ENCODE assay signal across 17 cellular contexts in genomic region chr2:233289590-233290424, GRCh38. TPM values are rescaled to one million over a fixed set of nuclear protein-coding genes. Genes with fewer than 3 reads are reported as not detected.
DNase-seq lines count a peak whose midpoint lies in the region; ATAC-seq, FAIRE-seq and TF ChIP-seq lines count a peak whose summit lies in the region.
"Had no signal": no experiment of that assay in that cellular context is flagged by ENCODE, and none has a peak within 500 bp of the region (broad histone marks: within the 10 kb centered on the region; RNA-seq: fewer than 3 reads in every experiment).

No MANE protein-coding gene starts in this region.

- peak; percentile 14 to 43 (median 36) for ATAC-seq in right lobe of liver
- ATAC-seq in HepG2 = no peak
- ATAC-seq in T-helper 17 cell = no peak
- no peak for ATAC-seq in HG02938 (IDR thresholded peaks at IDR 0.05; ENCODE audit: unreplicated experiment)

- DNase-seq in right lobe of liver (no peak), HepG2 (ENCODE audit: low spot score) (no peak), T-helper 17 cell (no peak), islet precursor cell (peak; percentile 68), DMS79 (lab: John Stamatoyannopoulos, UW) (no peak), brain microvascular endothelial cell (no peak), GM19240 (ENCODE audit: insufficient read length, low spot score) (no peak)
- DNase-seq: MM.1S, NCI-H446, T-helper 1 cell had no signal

- no TSS peak for BruUV-seq in HepG2 (replicated peaks; lab: Mats Ljungman, UMichigan)

- no peak overlapping the region for H2AFZ ChIP-seq in HepG2 (ENCODE audit: low read length)

- CTCF ChIA-PET in HepG2 (lab: Yijun Ruan, JAX; ENCODE audit: low intra/inter-chr PET ratio, low total read pairs) = no interaction called here

- no peaks in the 10 kb centered on the region for H3K27me3 ChIP-seq in right lobe of liver
- H3K27me3 ChIP-seq in HepG2 (ENCODE audit: control insufficient read depth in 1 of 2, insufficient read depth in 2 of 2, low read length in 2 of 2) = no peaks in the 10 kb centered on the region
- no peaks in the 10 kb centered on the region for H3K27me3 ChIP-seq in brain microvascular endothelial cell (replicated peaks)
- H3K27me3 ChIP-seq: ascending aorta had no signal

- TF ChIP-seq RAD21 in HepG2 (CRISPR knock-in tag; IDR thresholded peaks at IDR 0.05) = no peak

- H3K4me3 ChIP-seq in right lobe of liver (no peak overlapping the region), HepG2 (replicated peaks in 1 of 3; ENCODE audit: insufficient read depth in 1 of 3, low read depth in 2 of 3, low read length in 3 of 3) (no peak overlapping the region), brain microvascular endothelial cell (ENCODE audit: low read depth, low read length) (no peak overlapping the region)
- H3K4me3 ChIP-seq: ascending aorta had no signal

- no peak overlapping the region for H3K9ac ChIP-seq in HepG2 (ENCODE audit: insufficient read depth, low read depth, low read length)

- in situ Hi-C loops in HepG2 (cut with HindIII; ENCODE audit: extremely low pct_ligation_motif_present, low pct_unique_long_range_greater_than_20kb) = no loop called here
- in situ Hi-C loops in brain microvascular endothelial cell (cut with HindIII; ENCODE audit: low pct_ligation_motif_present, low sequenced_read_pairs) = no loop called here

- H3K36me3 ChIP-seq in right lobe of liver (peaks cover 5 to 93% (median 55%) of the 10 kb centered on the region in 4 donors), HepG2 (replicated peaks in 1 of 2; ENCODE audit: control insufficient read depth in 1 of 2, insufficient read depth in 2 of 2, low read length in 2 of 2) (peaks cover 66 to 94% of the 10 kb centered on the region in 2 experiments), brain microvascular endothelial cell (replicated peaks) (peaks cover 73% of the 10 kb centered on the region)

- TF ChIP-seq POLR2A in right lobe of liver (IDR thresholded peaks at IDR 0.05) (no peak), HepG2 (IDR thresholded peaks at IDR 0.05; ENCODE audit: insufficient read depth in 1 of 2, low read depth in 2 of 2, low read length in 2 of 2) (no peak)

- H3K4me3 Mint-ChIP-seq in T-helper 17 cell = no peak overlapping the region

- H3K36me3 Mint-ChIP-seq in T-helper 17 cell (ENCODE audit: low read depth) = peaks cover 28% of the 10 kb centered on the region

- TF ChIP-seq EP300 in HepG2 (IDR thresholded peaks at IDR 0.05; ENCODE audit: low read depth in 2 of 2, low read length in 2 of 2) = no peak
- TF ChIP-seq EP300 in HepG2 (CRISPR knock-in tag; IDR thresholded peaks at IDR 0.05; ENCODE audit: borderline replicate concordance) = no peak

- no peaks in the 10 kb centered on the region for H3K4me1 ChIP-seq in right lobe of liver
- no peaks in the 10 kb centered on the region for H3K4me1 ChIP-seq in HepG2 (ENCODE audit: insufficient read depth, low read length)
- H3K4me1 ChIP-seq: ascending aorta had no signal

- H3K27ac Mint-ChIP-seq in T-helper 17 cell = peak overlapping the region; percentile 37

- H3K27ac ChIP-seq in right lobe of liver = no peak overlapping the region
- H3K27ac ChIP-seq in HepG2 (ENCODE audit: extremely low read length, insufficient read depth, low read length) = no peak overlapping the region
- no peak overlapping the region for H3K27ac ChIP-seq in brain microvascular endothelial cell
- H3K27ac ChIP-seq: ascending aorta had no signal

- H4K20me1 ChIP-seq in HepG2 (ENCODE audit: insufficient read depth, low read length) = 0 out of 2 replicates have a peak, but pooled peaks cover 3% of the 10 kb centered on the region

- intact Hi-C loops in right lobe of liver (cut with DNase I) (no loop called here), HepG2 (cut with micrococcal nuclease; ENCODE audit: unreplicated experiment) (no loop called here)

- FAIRE-seq in HepG2 (lab: Jason Lieb, UNC) = no peak
- FAIRE-seq: GM12892 had no signal

- no peak overlapping the region for H3K4me2 ChIP-seq in HepG2 (ENCODE audit: low read depth, low read length)

- H3K9me3 ChIP-seq in right lobe of liver = no peaks in the 10 kb centered on the region
- H3K9me3 ChIP-seq in HepG2 (ENCODE audit: low read length) = no peaks in the 10 kb centered on the region
- no peaks in the 10 kb centered on the region for H3K9me3 ChIP-seq in T-helper 17 cell (ENCODE audit: control insufficient read depth, low read length, poor library complexity, severe bottlenecking)
- H3K9me3 ChIP-seq: ascending aorta had no signal

- 96% methylated on average over 8 of the region's 15 CpGs for WGBS in right lobe of liver (ENCODE audit: insufficient coverage, low coverage, low lambda C conversion rate, missing lambda C conversion rate)
- 97% methylated on average over 15 of the region's 15 CpGs for WGBS in HepG2 (ENCODE audit: low lambda C conversion rate)

- peaks cover 14% of the 10 kb centered on the region for H3K4me1 Mint-ChIP-seq in T-helper 17 cell

- H3K27me3 Mint-ChIP-seq in T-helper 17 cell = no peaks in the 10 kb centered on the region

- H3K79me2 ChIP-seq in HepG2 (ENCODE audit: insufficient read depth, low read length) = no peaks in the 10 kb centered on the region

- TF ChIP-seq CTCF in right lobe of liver (IDR thresholded peaks at IDR 0.05) (no peak), HepG2 (CRISPR knock-in tag; IDR thresholded peaks at IDR 0.05) (no peak), brain microvascular endothelial cell (IDR thresholded peaks at IDR 0.05; ENCODE audit: low read depth, low read length, missing control alignments) (no peak)

- POLR2A ChIA-PET in HepG2 (lab: Yijun Ruan, JAX) = no interaction called here

TF ChIP-seq in HepG2, 621 proteins besides CTCF, POLR2A, EP300 and RAD21 (continues in another document):
- TF ChIP-seq HIVEP1 (CRISPR knock-in tag; IDR thresholded peaks at IDR 0.05) = no peak
- no peak for TF ChIP-seq REPIN1 (CRISPR knock-in tag; IDR thresholded peaks at IDR 0.05; ENCODE audit: borderline replicate concordance, low read depth)
- no peak for TF ChIP-seq KLF11 (CRISPR knock-in tag; IDR thresholded peaks at IDR 0.05)

RNA-seq across cellular contexts. Expression of gene SAG, which starts 17.8 kb away (rescaled TPM):
- total RNA-seq in right lobe of liver (not detected), HepG2 (2016; rRNA removed; fragmentation: Illumina TruSeq; extraction: Trizol) (not detected in 2 replicates), T-helper 17 cell (under 1 TPM; 0.10 to 0.25 TPM)
- not detected in 2 replicates for total RNA-seq in HepG2 (2016; cell fraction: cytosol; rRNA removed; fragmentation: Illumina TruSeq; extraction: Trizol; ENCODE audit: low read depth)
- not detected in 2 replicates for total RNA-seq in HepG2 (2016; cell fraction: insoluble cytoplasmic fraction; rRNA removed; fragmentation: Illumina TruSeq; extraction: Trizol)
- total RNA-seq in HepG2 (2016; cell fraction: membrane; rRNA removed; fragmentation: Illumina TruSeq; extraction: Trizol) = not detected in 2 replicates
- total RNA-seq in HepG2 (2016; cell fraction: nucleus; rRNA removed; fragmentation: Illumina TruSeq; extraction: Trizol) = not detected in 2 replicates
- polyA plus RNA-seq in HepG2 (2011; rRNA removed) = not detected in 2 replicates
- polyA plus RNA-seq in HepG2 (2011; cell fraction: cytosol; rRNA removed) = not detected in 2 replicates
- polyA plus RNA-seq in HepG2 (2011; cell fraction: nucleus; rRNA removed) = 0.31 TPM in 1 of 2 replicates, not detected in the other
- not detected in 2 replicates for polyA plus RNA-seq in HepG2 (2012)
- not detected in 2 replicates for polyA plus RNA-seq in HepG2 (2016; cell fraction: cytosol; fragmentation: Illumina TruSeq; extraction: Trizol; ENCODE audit: low read depth)
- polyA plus RNA-seq in HepG2 (2016; cell fraction: insoluble cytoplasmic fraction; fragmentation: Illumina TruSeq; extraction: Trizol; ENCODE audit: low read depth) = not detected in 2 replicates
- polyA plus RNA-seq in HepG2 (2016; cell fraction: membrane; fragmentation: Illumina TruSeq; extraction: Trizol; ENCODE audit: low read depth) = not detected in 2 replicates
- polyA plus RNA-seq in HepG2 (2016; cell fraction: nucleus; fragmentation: Illumina TruSeq; extraction: Trizol; ENCODE audit: insufficient read depth, low read depth) = not detected in 2 replicates
- not detected in 2 replicates for polyA minus RNA-seq in HepG2 (2011; rRNA and poly(A)+ RNA removed; ENCODE audit: low replicate concordance)
- polyA minus RNA-seq in HepG2 (2011; cell fraction: cytosol; rRNA and poly(A)+ RNA removed) = not detected in 2 replicates
- polyA minus RNA-seq in HepG2 (2011; cell fraction: nucleus; rRNA and poly(A)+ RNA removed) = not detected in 2 replicates
- total RNA-seq: ascending aorta, fibroblast of lung, HT-29, mesenteric fat pad, skeletal muscle tissue had no signal
- polyA plus RNA-seq: fibroblast of lung had no signal

RNA-seq across cellular contexts. Expression of gene ATG16L1, which starts 38.3 kb away (rescaled TPM):
- total RNA-seq in right lobe of liver (10 to 100 TPM; 14.7 to 20.2 (median 17.9) TPM), HepG2 (2016; rRNA removed; fragmentation: Illumina TruSeq; extraction: Trizol) (51.7 and 61.2 TPM in 2 replicates), T-helper 17 cell (100 to 1,000 TPM in 1 of 2 donors, 10 to 100 TPM in 1; 87.3 to 115 TPM)
- total RNA-seq in HepG2 (2016; cell fraction: cytosol; rRNA removed; fragmentation: Illumina TruSeq; extraction: Trizol; ENCODE audit: low read depth) = 8.5 and 9.2 TPM in 2 replicates
- total RNA-seq in HepG2 (2016; cell fraction: insoluble cytoplasmic fraction; rRNA removed; fragmentation: Illumina TruSeq; extraction: Trizol) = 51.7 and 55.0 TPM in 2 replicates
- 17.6 and 18.8 TPM in 2 replicates for total RNA-seq in HepG2 (2016; cell fraction: membrane; rRNA removed; fragmentation: Illumina TruSeq; extraction: Trizol)
- total RNA-seq in HepG2 (2016; cell fraction: nucleus; rRNA removed; fragmentation: Illumina TruSeq; extraction: Trizol) = 66.8 and 76.3 TPM in 2 replicates
- 26.0 and 32.4 TPM in 2 replicates for polyA plus RNA-seq in HepG2 (2011; rRNA removed)
- polyA plus RNA-seq in HepG2 (2011; cell fraction: cytosol; rRNA removed) = 18.2 and 21.7 TPM in 2 replicates
- polyA plus RNA-seq in HepG2 (2011; cell fraction: nucleus; rRNA removed) = 77.7 and 79.9 TPM in 2 replicates
- 18.0 and 21.3 TPM in 2 replicates for polyA plus RNA-seq in HepG2 (2012)
- 2.4 TPM in 2 replicates for polyA plus RNA-seq in HepG2 (2016; cell fraction: cytosol; fragmentation: Illumina TruSeq; extraction: Trizol; ENCODE audit: low read depth)
- polyA plus RNA-seq in HepG2 (2016; cell fraction: insoluble cytoplasmic fraction; fragmentation: Illumina TruSeq; extraction: Trizol; ENCODE audit: low read depth) = 28.5 and 28.9 TPM in 2 replicates
- 6.8 and 6.9 TPM in 2 replicates for polyA plus RNA-seq in HepG2 (2016; cell fraction: membrane; fragmentation: Illumina TruSeq; extraction: Trizol; ENCODE audit: low read depth)
- polyA plus RNA-seq in HepG2 (2016; cell fraction: nucleus; fragmentation: Illumina TruSeq; extraction: Trizol; ENCODE audit: insufficient read depth, low read depth) = 55.6 and 67.9 TPM in 2 replicates
- 21.6 and 31.5 TPM in 2 replicates for polyA minus RNA-seq in HepG2 (2011; rRNA and poly(A)+ RNA removed; ENCODE audit: low replicate concordance)
- 13.2 and 14.0 TPM in 2 replicates for polyA minus RNA-seq in HepG2 (2011; cell fraction: cytosol; rRNA and poly(A)+ RNA removed)
- polyA minus RNA-seq in HepG2 (2011; cell fraction: nucleus; rRNA and poly(A)+ RNA removed) = 74.3 and 85.7 TPM in 2 replicates

Comparison
In these comparisons a context has a peak if more than half of its experiments do, and no peak if none do; other contexts are left out.
1. ATAC-seq: peak in right lobe of liver (4 of 4); none in HepG2 (single experiment), T-helper 17 cell (single experiment) and HG02938 (single experiment).